8 cellular contexts compared by ENCODE assay signal in the genomic region with DNA sequence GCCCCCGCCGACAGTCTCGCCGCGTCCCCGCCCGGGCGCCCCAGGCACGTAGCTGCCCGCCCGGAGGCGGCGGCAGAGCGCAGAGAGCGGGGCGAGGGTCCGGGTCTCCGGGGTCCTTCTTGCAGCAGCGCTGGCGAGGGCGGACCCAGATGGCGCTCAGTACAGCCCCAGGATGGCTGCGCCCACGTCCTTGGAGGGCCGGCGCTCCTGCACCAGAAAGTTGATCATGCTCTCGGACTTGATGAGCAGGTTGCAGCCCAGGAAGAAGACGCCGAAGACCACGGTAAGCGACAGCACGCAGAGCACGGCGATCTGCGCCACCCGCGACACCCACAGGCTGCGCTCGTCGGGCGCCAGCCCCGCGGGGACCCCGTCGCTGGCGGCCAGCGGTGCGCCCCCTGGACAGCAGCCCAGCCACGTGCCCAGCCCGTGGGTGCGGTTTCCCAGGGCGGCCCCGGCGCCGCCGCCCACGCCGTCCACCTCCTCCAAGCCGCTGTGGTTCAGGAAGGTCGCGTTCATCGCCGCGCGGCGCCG. TPM values are rescaled to one million over a fixed set of nuclear protein-coding genes. Genes with fewer than 3 reads are reported as not detected.
DNase-seq lines count a peak whose midpoint lies in the region; ATAC-seq and TF ChIP-seq lines count a peak whose summit lies in the region.

No MANE protein-coding gene starts in this region.

- H3K4me1 Mint-ChIP-seq in naive B cell, result peaks cover 18 to 26% (median 19%) of the 10 kb centered on the region in 3 donors

- H3K36me3 ChIP-seq in NT2/D1 (ENCODE audit: insufficient read depth, insufficient read length, low read length), result no peaks in the 10 kb centered on the region

- no peaks in the 10 kb centered on the region for H3K9me3 ChIP-seq in NT2/D1 (ENCODE audit: insufficient read depth, low read length)

- peaks cover 16% of the 10 kb centered on the region for H3K27me3 ChIP-seq in NT2/D1 (ENCODE audit: insufficient read depth, insufficient read length)
- H3K27me3 ChIP-seq in dorsolateral prefrontal cortex, result peaks cover 0 to 32% (median 12%) of the 10 kb centered on the region in 45 donors

- peak overlapping the region; percentile 76 for H3K9ac ChIP-seq in NT2/D1 (ENCODE audit: insufficient read length, low read depth)

- H3K36me3 Mint-ChIP-seq in naive B cell, result peaks cover 0 to 4% of the 10 kb centered on the region in 2 donors

- peak overlapping the region; percentile 44 to 95 (median 90) for H3K4me3 Mint-ChIP-seq in naive B cell

- peaks cover 0 to 1% (median 0%) of the 10 kb centered on the region in 7 donors for H3K9me3 Mint-ChIP-seq in naive B cell

- peak; percentile 71 for DNase-seq in D341Med (ENCODE audit: low spot score)
- DNase-seq in NT2/D1 (ENCODE audit: low read depth, low spot score), result no peak
- peak in 1 of 10 donors; percentile 33 for DNase-seq in dorsolateral prefrontal cortex
- peak; percentile 15 for DNase-seq in naive B cell
- DNase-seq in AML-193 (lab: John Stamatoyannopoulos, UW), result no peak
- DNase-seq in NCI-H345 (lab: John Stamatoyannopoulos, UW), result no peak
- no peak for DNase-seq in NOMO-1 treated with DMSO at 0.1 percent for 48 hours (lab: John Stamatoyannopoulos, UW; ENCODE audit: unreplicated experiment)
- no peak for DNase-seq in GM19240 (ENCODE audit: insufficient read length, low spot score)

- ATAC-seq in naive B cell (ENCODE audit: low read depth in 2 of 2), result peak; percentile 57 to 59

- peaks cover 16% of the 10 kb centered on the region for H3K4me1 ChIP-seq in NT2/D1 (ENCODE audit: insufficient read depth, insufficient read length)

- H3K27ac Mint-ChIP-seq in naive B cell, result peak overlapping the region in 1 of 6 donors; percentile 39

- intact Hi-C loops in dorsolateral prefrontal cortex (cut with DNase I), result no loop called here

- H3K27me3 Mint-ChIP-seq in naive B cell, result peaks cover 18 to 30% (median 21%) of the 10 kb centered on the region in 3 donors

- H3K27ac ChIP-seq in dorsolateral prefrontal cortex, result peak overlapping the region in 56 of 59 donors; percentile 12 to 94 (median 82)

- H3K4me3 ChIP-seq in NT2/D1 (ENCODE audit: insufficient read length, low read depth), result peak overlapping the region; percentile 84
- H3K4me3 ChIP-seq in dorsolateral prefrontal cortex, result peak overlapping the region; percentile 43 to 79 (median 64)

- TF ChIP-seq CTCF in dorsolateral prefrontal cortex (IDR thresholded peaks at IDR 0.05 in 54 of 56, conservative IDR thresholded peaks at IDR 0.05 in 2 of 56; ENCODE audit: low read depth in 1 of 56, partially characterized antibody in 56 of 56), result peak in 1 of 56 donors; percentile 0

RNA-seq across cellular contexts. Expression of a gene that starts 0.5 kb away (rescaled TPM):
- total RNA-seq in dorsolateral prefrontal cortex, result 10 to 100 TPM; 10.9 to 46.6 (median 25.4) TPM
- polyA plus RNA-seq in naive B cell (ENCODE audit: low read depth in 6 of 6), result 1 to 10 TPM in 1 of 6 donors, under 1 TPM in 4, not detected in 1; 0.42 to 1.5 (median 0.82) TPM

RNA-seq across cellular contexts. Expression of a gene that starts 55.6 kb away (rescaled TPM):
- 10 to 100 TPM; 50.9 to 76.8 (median 64.0) TPM for total RNA-seq in dorsolateral prefrontal cortex
- 10 to 100 TPM; 47.7 to 82.4 (median 58.1) TPM for polyA plus RNA-seq in naive B cell (ENCODE audit: low read depth in 6 of 6)

Comparison
In these comparisons a context has a peak if more than half of its experiments do, and no peak if none do; other contexts are left out.
1. DNase-seq: peak in D341Med (single experiment) and naive B cell (single experiment); none in NT2/D1 (single experiment), AML-193 (0 of 2), NCI-H345 (single experiment), NOMO-1 treated with DMSO at 0.1 percent for 48 hours (single experiment) and GM19240 (single experiment).